ENCODE assay signal across 11 cellular contexts in genomic region chr4:77561720-77562119, GRCh38. TPM values are rescaled to one million over a fixed set of nuclear protein-coding genes. Genes with fewer than 3 reads are reported as not detected.
"Had no signal": no experiment of that assay in that cellular context is flagged by ENCODE, and none has a peak within 500 bp of the region (broad histone marks: within the 10 kb centered on the region; RNA-seq: fewer than 3 reads in every experiment).

No MANE protein-coding gene starts in this region.

RNA-seq across cellular contexts. Expression of gene CXCL13, which starts 43.9 kb away (rescaled TPM):
- total RNA-seq: activated naive CD8-positive, alpha-beta T cell treated with anti-CD3 and anti-CD28 coated beads for 36 hours; activated naive CD8-positive, alpha-beta T cell treated with anti-CD3 and anti-CD28 coated beads, Interleukin-2, amount 10 ng/mL, durations not matched to agents 7 days and 5 days; adrenal gland; aorta; ascending aorta; astrocyte; body of pancreas; bronchial epithelial cell; cardiac muscle cell; cardiac septum; cerebellum had no signal
- polyA plus RNA-seq: cardiac muscle cell had no signal
